In genomic region chr7:91913612-91914011, GRCh38 we compare ENCODE assay signal across 18 cellular contexts. TPM values are rescaled to one million over a fixed set of nuclear protein-coding genes. Genes with fewer than 3 reads are reported as not detected.
DNase-seq lines count a peak whose midpoint lies in the region; ATAC-seq and TF ChIP-seq lines count a peak whose summit lies in the region.
"Had no signal": no experiment of that assay in that cellular context is flagged by ENCODE, and none has a peak within 500 bp of the region (broad histone marks: within the 10 kb centered on the region; RNA-seq: fewer than 3 reads in every experiment).

No MANE protein-coding gene starts in this region.

- no peak for TF ChIP-seq RAD21 in SK-N-SH (IDR thresholded peaks at IDR 0.05; ENCODE audit: low read length)

- H3K79me2 ChIP-seq in SK-N-SH (ENCODE audit: insufficient read depth), result no peaks in the 10 kb centered on the region

- ATAC-seq in right cardiac atrium (peak; percentile 33 to 81), aorta (ENCODE audit: low FRiP score) (peak; percentile 44), GM19463 (IDR thresholded peaks at IDR 0.05; ENCODE audit: unreplicated experiment) (no peak), HG02588 (IDR thresholded peaks at IDR 0.05; ENCODE audit: unreplicated experiment) (no peak)
- ATAC-seq: T-helper 17 cell had no signal

- TF ChIP-seq CTCF in SK-N-SH (IDR thresholded peaks at IDR 0.05), result no peak
- TF ChIP-seq CTCF in fibroblast of mammary gland (conservative IDR thresholded peaks at IDR 0.05; ENCODE audit: control insufficient read depth, insufficient read depth, low read depth, low read length), result no peak

- no peaks in the 10 kb centered on the region for H3K27me3 ChIP-seq in right cardiac atrium (ENCODE audit: control insufficient read depth, insufficient read depth)
- no peaks in the 10 kb centered on the region for H3K27me3 ChIP-seq in SK-N-SH (ENCODE audit: insufficient read depth)
- no peaks in the 10 kb centered on the region for H3K27me3 ChIP-seq in aorta (ENCODE audit: control insufficient read depth in 1 of 2, insufficient read depth in 2 of 2, low read length in 1 of 2)
- H3K27me3 ChIP-seq: esophagus squamous epithelium, sigmoid colon had no signal

- CTCF ChIA-PET in SK-N-SH (lab: Yijun Ruan, JAX), result interaction anchor here (0.6 kb wide), 1 partner anchor 1148 kb away, joined by 3 read pairs; no protein-coding TSS in a partner anchor

- H3K36me3 ChIP-seq in SK-N-SH (replicated peaks in 1 of 2; ENCODE audit: control insufficient read depth in 1 of 2, insufficient read depth in 2 of 2, low read length in 1 of 2) (no peaks in the 10 kb centered on the region), aorta (ENCODE audit: control insufficient read depth in 1 of 2, insufficient read depth in 2 of 2, low read length in 1 of 2) (no peaks in the 10 kb centered on the region)
- H3K36me3 ChIP-seq: esophagus squamous epithelium, left ventricle myocardium inferior, sigmoid colon had no signal

- H3K4me1 ChIP-seq in right cardiac atrium (ENCODE audit: control insufficient read depth, insufficient read depth, low read length), result no peaks in the 10 kb centered on the region
- H3K4me1 ChIP-seq in SK-N-SH (ENCODE audit: control insufficient read depth in 1 of 2, insufficient read depth in 2 of 2, low read depth in 1 of 2, low read length in 1 of 2), result peaks cover 0 to 5% of the 10 kb centered on the region in 2 experiments; a peak in 2 of 4 replicates
- no peaks in the 10 kb centered on the region for H3K4me1 ChIP-seq in aorta (ENCODE audit: control insufficient read depth in 1 of 2, insufficient read depth in 2 of 2, low read length in 2 of 2)
- H3K4me1 ChIP-seq: left ventricle myocardium inferior, sigmoid colon had no signal

- H3K9me3 ChIP-seq in right cardiac atrium (ENCODE audit: control insufficient read depth, low read length) (no peaks in the 10 kb centered on the region), SK-N-SH (no peaks in the 10 kb centered on the region), aorta (ENCODE audit: control insufficient read depth, low read length) (no peaks in the 10 kb centered on the region)
- H3K9me3 ChIP-seq: esophagus squamous epithelium, left ventricle myocardium inferior, sigmoid colon had no signal

- no peak overlapping the region for H3K9ac ChIP-seq in SK-N-SH

- no peak overlapping the region for H3K27ac ChIP-seq in right cardiac atrium (ENCODE audit: low read length)
- peak overlapping the region in 1 of 2 experiments; percentile 53; a peak in 2 of 4 replicates for H3K27ac ChIP-seq in SK-N-SH (ENCODE audit: low read depth in 2 of 2, low read length in 1 of 2)
- no peak overlapping the region for H3K27ac ChIP-seq in aorta (ENCODE audit: low read depth in 1 of 2, low read length in 2 of 2)
- H3K27ac ChIP-seq: esophagus squamous epithelium, left ventricle myocardium inferior, sigmoid colon had no signal

- peak overlapping the region; percentile 12; the same call in 1 of the 2 replicates for H3K4me2 ChIP-seq in SK-N-SH

- POLR2A ChIA-PET in SK-N-SH (lab: Yijun Ruan, JAX), result no interaction called here

- H3F3A ChIP-seq in SK-N-SH (replicated peaks; ENCODE audit: insufficient read depth), result peaks cover 24% of the 10 kb centered on the region

- no peak for DNase-seq in right cardiac atrium
- no peak for DNase-seq in cardiac septum (ENCODE audit: low spot score)
- no peak for DNase-seq in SK-N-SH
- peak; percentile 92 for DNase-seq in fibroblast of mammary gland (ENCODE audit: low read depth)
- no peak for DNase-seq in aorta
- DNase-seq in 8988T, result no peak
- DNase-seq: activated naive CD4-positive, alpha-beta T cell; esophagus squamous epithelium; left ventricle myocardium inferior; NCI-H187 treated with DMSO at 0.1 percent for 48 hours; NCI-H446; SHP77; sigmoid colon; stimulated activated CD4-positive, alpha-beta T cell treated with anti-CD3 and anti-CD28 coated beads, Interleukin-4, amount 100 ng/mL, for 4 hours; stimulated activated CD8-positive, alpha-beta memory T cell treated with anti-CD3 and anti-CD28 coated beads, Interleukin-4, amount 100 ng/mL, for 48 hours; T-helper 17 cell had no signal

- H2AFZ ChIP-seq in SK-N-SH (ENCODE audit: low read depth), result peak overlapping the region; percentile 62; the same call in 1 of the 2 replicates

- no peaks in the 10 kb centered on the region for H4K20me1 ChIP-seq in SK-N-SH (ENCODE audit: insufficient read depth)

- intact Hi-C loops in right cardiac atrium (cut with DNase I) (no loop called here), cardiac septum (cut with DNase I) (no loop called here), aorta (cut with DNase I) (no loop called here)

- WGBS in right cardiac atrium, result 65% methylated on average over 2 of the region's 2 CpGs
- 63% methylated on average over 2 of the region's 2 CpGs for WGBS in SK-N-SH (ENCODE audit: low lambda C conversion rate)
- 61 to 72% methylated on average over 2 of the region's 2 CpGs for WGBS in aorta, 2 donors

- TF ChIP-seq EP300 in SK-N-SH (IDR thresholded peaks at IDR 0.05; ENCODE audit: borderline replicate concordance in 1 of 2, low read depth in 1 of 2, low read length in 1 of 2), result peak in 1 of 2 experiments; percentile 54; a peak in 1 of 4 replicates

- H3K4me3 ChIP-seq in right cardiac atrium (ENCODE audit: low read length) (no peak overlapping the region), SK-N-SH (ENCODE audit: low read depth in 2 of 2, low read length in 1 of 2) (no peak overlapping the region), fibroblast of mammary gland (ENCODE audit: control insufficient read depth, low read depth, low read length) (no peak overlapping the region), aorta (ENCODE audit: low read length in 2 of 2) (no peak overlapping the region)
- H3K4me3 ChIP-seq: esophagus squamous epithelium, left ventricle myocardium inferior, sigmoid colon had no signal

- H3K9me2 ChIP-seq in SK-N-SH, result no peaks in the 10 kb centered on the region

TF ChIP-seq in SK-N-SH, 30 proteins besides CTCF, POLR2A, EP300 and RAD21 (continues in another document):
- TF ChIP-seq POLR2AphosphoS5 (IDR thresholded peaks at IDR 0.05; ENCODE audit: low read depth, low read length) (no peak), FOSL2 (IDR thresholded peaks at IDR 0.05; ENCODE audit: borderline replicate concordance, low read depth) (peak; percentile 66; the same call in 1 of the 2 replicates), SMC3 (IDR thresholded peaks at IDR 0.05; ENCODE audit: low read depth, low read length) (no peak), TCF12 (IDR thresholded peaks at IDR 0.05) (peak; percentile 32; the same call in 1 of the 2 replicates), GABPA (IDR thresholded peaks at IDR 0.05; ENCODE audit: low read depth) (no peak), CHD2 (IDR thresholded peaks at IDR 0.05; ENCODE audit: low read length, partially characterized antibody) (no peak), MXI1 (IDR thresholded peaks at IDR 0.05; ENCODE audit: low read depth, low read length) (no peak), RCOR1 (IDR thresholded peaks at IDR 0.05; ENCODE audit: low read length) (no peak), FOXJ3 (CRISPR knock-in tag; IDR thresholded peaks at IDR 0.05) (no peak), PBX3 (IDR thresholded peaks at IDR 0.05) (peak; percentile 57), NRF1 (IDR thresholded peaks at IDR 0.05; ENCODE audit: low read depth, low read length) (no peak), EZH2phosphoT487 (IDR thresholded peaks at IDR 0.05; ENCODE audit: borderline replicate concordance, low read depth) (no peak), SIN3A (IDR thresholded peaks at IDR 0.05; ENCODE audit: borderline replicate concordance, low read depth, low read length) (no peak), RFX5 (IDR thresholded peaks at IDR 0.05; ENCODE audit: low read length) (no peak), ELF1 (IDR thresholded peaks at IDR 0.05) (no peak), TAF1 (IDR thresholded peaks at IDR 0.05; ENCODE audit: borderline replicate concordance, low read depth, low read length) (no peak), MEF2A (IDR thresholded peaks at IDR 0.05; ENCODE audit: borderline replicate concordance, low read depth) (no peak)

RNA-seq across cellular contexts. Expression of gene AKAP9, which starts 27.1 kb away (rescaled TPM):
- 10 to 100 TPM; 33.9 to 47.4 (median 40.7) TPM for total RNA-seq in right cardiac atrium
- polyA plus RNA-seq in right cardiac atrium, result 15.5 TPM
- total RNA-seq in cardiac septum, result 36.2 TPM
- 13.1 and 16.7 TPM in 2 replicates for polyA plus RNA-seq in SK-N-SH (2012; rRNA removed)
- polyA plus RNA-seq in SK-N-SH (2012; cell fraction: cytosol; rRNA removed), result 12.5 and 14.0 TPM in 2 replicates
- polyA plus RNA-seq in SK-N-SH (2012; cell fraction: nucleus; rRNA removed), result 22.2 and 52.9 TPM in 2 replicates
- total RNA-seq in aorta, result 10 to 100 TPM; 55.5 to 81.2 TPM
- 10 to 100 TPM; 13.8 to 21.7 TPM for polyA plus RNA-seq in aorta

RNA-seq across cellular contexts. Expression of gene MTERF1, which starts 33.1 kb away (rescaled TPM):
- total RNA-seq in right cardiac atrium, result 1 to 10 TPM; 6.5 to 7.6 (median 7.1) TPM
- polyA plus RNA-seq in right cardiac atrium, result 5.7 TPM
- total RNA-seq in cardiac septum, result 7.5 TPM
- polyA plus RNA-seq in SK-N-SH (2012; rRNA removed), result 6.1 and 12.0 TPM in 2 replicates
- 11.2 and 13.9 TPM in 2 replicates for polyA plus RNA-seq in SK-N-SH (2012; cell fraction: cytosol; rRNA removed)
- polyA plus RNA-seq in SK-N-SH (2012; cell fraction: nucleus; rRNA removed), result 5.6 and 15.7 TPM in 2 replicates
- 10 to 100 TPM; 10.9 to 17.1 TPM for total RNA-seq in aorta
- polyA plus RNA-seq in aorta, result 10 to 100 TPM in 1 of 2 donors, 1 to 10 TPM in 1; 8.4 to 10.3 TPM

Comparison
In these comparisons a context has a peak if more than half of its experiments do, and no peak if none do; other contexts are left out.
1. ATAC-seq: peak in right cardiac atrium (2 of 2) and aorta (single experiment); none in GM19463 (single experiment) and HG02588 (single experiment).